16 cellular contexts compared by ENCODE assay signal in genomic region chr6:135141728-135142127, GRCh38. TPM values are rescaled to one million over a fixed set of nuclear protein-coding genes. Genes with fewer than 3 reads are reported as not detected.
DNase-seq lines count a peak whose midpoint lies in the region; ATAC-seq, FAIRE-seq and TF ChIP-seq lines count a peak whose summit lies in the region.
"Had no signal": no experiment of that assay in that cellular context is flagged by ENCODE, and none has a peak within 500 bp of the region (broad histone marks: within the 10 kb centered on the region; RNA-seq: fewer than 3 reads in every experiment).

No MANE protein-coding gene starts in this region.

- in situ Hi-C loops in HepG2 (cut with HindIII; ENCODE audit: extremely low pct_ligation_motif_present, low pct_unique_long_range_greater_than_20kb) = no loop called here

- H3K36me3 ChIP-seq in H1 (ENCODE audit: control insufficient read depth in 2 of 4, insufficient read depth in 4 of 4, low read length in 3 of 4) (no peaks in the 10 kb centered on the region), HepG2 (replicated peaks in 1 of 2; ENCODE audit: control insufficient read depth in 1 of 2, insufficient read depth in 2 of 2, low read length in 2 of 2) (no peaks in the 10 kb centered on the region)

- no peak for TF ChIP-seq EP300 in H1 (IDR thresholded peaks at IDR 0.05; ENCODE audit: borderline replicate concordance in 1 of 2, low read depth in 2 of 2, low read length in 2 of 2)
- TF ChIP-seq EP300 in HepG2 (IDR thresholded peaks at IDR 0.05; ENCODE audit: low read depth in 2 of 2, low read length in 2 of 2) = no peak
- no peak for TF ChIP-seq EP300 in HepG2 (CRISPR knock-in tag; IDR thresholded peaks at IDR 0.05; ENCODE audit: borderline replicate concordance)

- intact Hi-C loops in HepG2 (cut with micrococcal nuclease; ENCODE audit: unreplicated experiment) = no loop called here

- H2BK15ac ChIP-seq in H1 (ENCODE audit: low read length) = 0 out of 2 replicates have a peak overlapping the region, but pooled peaks have one; percentile 33

- no peaks in the 10 kb centered on the region for H3K79me1 ChIP-seq in H1 (ENCODE audit: low read depth, low read length)

- no peak overlapping the region for H4K5ac ChIP-seq in H1 (ENCODE audit: insufficient read length, low read depth, low read length)

- no peak overlapping the region for H3K9ac ChIP-seq in H1 (replicated peaks in 1 of 4; ENCODE audit: extremely low read depth in 1 of 4, low read depth in 3 of 4, low read length in 3 of 4)
- H3K9ac ChIP-seq in HepG2 (ENCODE audit: insufficient read depth, low read depth, low read length) = no peak overlapping the region
- H3K9ac ChIP-seq: parathyroid adenoma had no signal

- no peak overlapping the region for H3K4me2 ChIP-seq in H1 (ENCODE audit: insufficient read depth in 1 of 2, low read depth in 2 of 2, low read length in 2 of 2)
- H3K4me2 ChIP-seq in HepG2 (ENCODE audit: low read depth, low read length) = no peak overlapping the region
- H3K4me2 ChIP-seq: PC-9 had no signal

- H3K23me2 ChIP-seq in H1 (ENCODE audit: low read depth, low read length) = no peaks in the 10 kb centered on the region

- H3K9me3 ChIP-seq in H1 (ENCODE audit: insufficient read depth in 2 of 2, low read depth in 1 of 2, low read length in 1 of 2) (no peaks in the 10 kb centered on the region), HepG2 (ENCODE audit: low read length) (no peaks in the 10 kb centered on the region)

- TF ChIP-seq CTCF in H1 (IDR thresholded peaks at IDR 0.05; ENCODE audit: control extremely low read depth in 1 of 3, insufficient read depth in 1 of 3, low read depth in 1 of 3, low read length in 3 of 3) (no peak), HepG2 (CRISPR knock-in tag; IDR thresholded peaks at IDR 0.05) (no peak)

- H2BK120ac ChIP-seq in H1 (replicated peaks; ENCODE audit: low read depth, low read length) = no peak overlapping the region

- 0 out of 2 replicates have a peak overlapping the region, but pooled peaks have one; percentile 22 for H4K8ac ChIP-seq in H1 (ENCODE audit: extremely low read depth, insufficient read depth, low read length)

- no peak overlapping the region for H3K4ac ChIP-seq in H1 (replicated peaks; ENCODE audit: insufficient read length, low read depth, low read length)

- no peak overlapping the region for H3K18ac ChIP-seq in H1 (ENCODE audit: extremely low read depth, low read length)

- H3K27ac ChIP-seq in H1 (ENCODE audit: low read depth, low read length) (no peak overlapping the region), HepG2 (ENCODE audit: extremely low read length, insufficient read depth, low read length) (no peak overlapping the region)
- H3K27ac ChIP-seq: parathyroid adenoma, PC-9 had no signal

- no peak for TF ChIP-seq POLR2A in H1 (IDR thresholded peaks at IDR 0.05; ENCODE audit: control extremely low read depth in 1 of 2, low read depth in 2 of 2, low read length in 2 of 2)
- TF ChIP-seq POLR2A in HepG2 (IDR thresholded peaks at IDR 0.05; ENCODE audit: insufficient read depth in 1 of 2, low read depth in 2 of 2, low read length in 2 of 2) = no peak

- no peak overlapping the region for H2BK20ac ChIP-seq in H1 (ENCODE audit: low read length)

- H2BK12ac ChIP-seq in H1 (ENCODE audit: low read depth, low read length) = no peak overlapping the region

- H3K4me3 ChIP-seq in H1 (ENCODE audit: extremely low read depth in 1 of 4, insufficient read depth in 2 of 4, low read depth in 3 of 4, low read length in 4 of 4) = no peak overlapping the region
- no peak overlapping the region for H3K4me3 ChIP-seq in HepG2 (replicated peaks in 1 of 3; ENCODE audit: insufficient read depth in 1 of 3, low read depth in 2 of 3, low read length in 3 of 3)
- H3K4me3 ChIP-seq: PC-9 had no signal

- no peak overlapping the region for H2AK5ac ChIP-seq in H1 (ENCODE audit: low read depth, low read length)

- H3K14ac ChIP-seq in H1 (ENCODE audit: insufficient read length) = no peak overlapping the region

- no peak overlapping the region for H4K91ac ChIP-seq in H1 (replicated peaks; ENCODE audit: insufficient read length, low read length)

- FAIRE-seq in H1 (lab: Jason Lieb, UNC) (no peak), HepG2 (lab: Jason Lieb, UNC) (no peak)
- FAIRE-seq: colon, small intestine had no signal

- no peak overlapping the region for H3K56ac ChIP-seq in H1 (replicated peaks; ENCODE audit: insufficient read length, low read depth, low read length)

- H4K20me1 ChIP-seq in H1 (replicated peaks in 1 of 2; ENCODE audit: control insufficient read depth in 1 of 2, insufficient read depth in 2 of 2, low read length in 2 of 2) = no peaks in the 10 kb centered on the region
- no peaks in the 10 kb centered on the region for H4K20me1 ChIP-seq in HepG2 (ENCODE audit: insufficient read depth, low read length)

- POLR2A ChIA-PET in H1 (lab: Charles Lee; ENCODE audit: partially characterized antibody) = interaction anchor here (0.9 kb wide), 1 partner anchor 10 kb away, joined by 3 read pairs; no protein-coding TSS in a partner anchor
- POLR2A ChIA-PET in HepG2 (lab: Yijun Ruan, JAX) = no interaction called here

- H3K4me1 ChIP-seq in H1 (replicated peaks in 1 of 4; ENCODE audit: control insufficient read depth in 3 of 4, insufficient read depth in 4 of 4, low read length in 3 of 4) (peaks cover 3 to 7% (median 5%) of the 10 kb centered on the region in 4 experiments; a peak in 4 of 7 replicates), HepG2 (ENCODE audit: insufficient read depth, low read length) (no peaks in the 10 kb centered on the region)
- H3K4me1 ChIP-seq: parathyroid adenoma had no signal

- DNase-seq in H1 (ENCODE audit: low read depth in 1 of 2, low spot score in 2 of 2) = no peak
- no peak for DNase-seq in HepG2 (ENCODE audit: low spot score)
- no peak for DNase-seq in AG20443 (ENCODE audit: low spot score)
- DNase-seq in SW480 (ENCODE audit: low spot score) = no peak
- DNase-seq: CD4-positive, alpha-beta T cell; erythroblast; head of caudate nucleus; PC-9; small intestine had no signal

- H2AFZ ChIP-seq in H1 (ENCODE audit: low read length) (peak overlapping the region; percentile 81), HepG2 (ENCODE audit: low read length) (no peak overlapping the region)
- H2AFZ ChIP-seq: parathyroid adenoma, PC-9 had no signal

- H3K79me2 ChIP-seq in H1 (ENCODE audit: control insufficient read depth in 1 of 2, insufficient read depth in 2 of 2, low read length in 2 of 2) = no peaks in the 10 kb centered on the region
- no peaks in the 10 kb centered on the region for H3K79me2 ChIP-seq in HepG2 (ENCODE audit: insufficient read depth, low read length)
- H3K79me2 ChIP-seq: parathyroid adenoma had no signal

- H3K27me3 ChIP-seq in H1 (replicated peaks in 1 of 4; ENCODE audit: control insufficient read depth in 3 of 4, extremely low read depth in 1 of 4, insufficient read depth in 3 of 4, low read length in 3 of 4) (no peaks in the 10 kb centered on the region), HepG2 (ENCODE audit: control insufficient read depth in 1 of 2, insufficient read depth in 2 of 2, low read length in 2 of 2) (no peaks in the 10 kb centered on the region; a peak in 1 of 5 replicates)

- TF ChIP-seq RAD21 in H1 (IDR thresholded peaks at IDR 0.05 in 1 of 2, conservative IDR thresholded peaks at IDR 0.05 in 1 of 2; ENCODE audit: low read depth in 2 of 2, low read length in 2 of 2) = no peak
- TF ChIP-seq RAD21 in HepG2 (CRISPR knock-in tag; IDR thresholded peaks at IDR 0.05) = no peak

- no peak overlapping the region for H3K23ac ChIP-seq in H1 (ENCODE audit: insufficient read length)

- H2BK5ac ChIP-seq in H1 (ENCODE audit: low read depth, low read length) = no peak overlapping the region

- ATAC-seq in GM18517 (IDR thresholded peaks at IDR 0.05; ENCODE audit: unreplicated experiment) (peak; percentile 37), GM21447 (IDR thresholded peaks at IDR 0.05; ENCODE audit: unreplicated experiment) (peak; percentile 41), HG03460 (IDR thresholded peaks at IDR 0.05; ENCODE audit: unreplicated experiment) (peak; percentile 54), HepG2 (no peak), HG03442 (IDR thresholded peaks at IDR 0.05; ENCODE audit: unreplicated experiment) (no peak)
- ATAC-seq: activated CD4-positive, CD25-positive, alpha-beta regulatory T cell treated with anti-CD3 and anti-CD28 coated beads, Interleukin-2, amount 50 U/mL, for 24 hours had no signal

- CTCF ChIA-PET in H1 (lab: Charles Lee; ENCODE audit: partially characterized antibody) = interaction anchor here (0.7 to 6.8 kb wide), 12 partner anchors 9 to 298 kb away, joined by 3 to 78 read pairs (median 6); no protein-coding TSS in a partner anchor
- CTCF ChIA-PET in HepG2 (lab: Yijun Ruan, JAX; ENCODE audit: low intra/inter-chr PET ratio, low total read pairs) = no interaction called here

- no TSS peak for BruUV-seq in HepG2 (replicated peaks; lab: Mats Ljungman, UMichigan)

RNA-seq across cellular contexts. Expression of gene MYB, which starts 39.4 kb away (rescaled TPM):
- 7.6 and 9.2 TPM in 2 replicates for total RNA-seq in H1 (2021; fragmentation: NEBNext Ultra II Directional; extraction: Animal tissue kit (Norgen Biotek cat#: 25700))
- 4.0 TPM in 2 replicates for polyA plus RNA-seq in H1 (2011; rRNA removed)
- polyA plus RNA-seq in H1 (2011; cell fraction: cytosol; rRNA removed) = 3.6 TPM
- polyA plus RNA-seq in H1 (2011; cell fraction: nucleus; rRNA removed) = 5.0 TPM
- 4.9 to 7.6 TPM (median 7.0 TPM) in 4 replicates for polyA plus RNA-seq in H1 (2012, experiment 1 of 2)
- 0.24 TPM for polyA plus RNA-seq in H1 (2012, experiment 2 of 2)
- polyA plus RNA-seq in H1 (2013, experiment 1 of 2) = 2.8 TPM
- 3.0 TPM for polyA plus RNA-seq in H1 (2013, experiment 2 of 2)
- 7.8 and 8.9 TPM in 2 replicates for polyA minus RNA-seq in H1 (2011; rRNA and poly(A)+ RNA removed)
- 6.2 TPM for polyA minus RNA-seq in H1 (2011; cell fraction: cytosol; rRNA and poly(A)+ RNA removed)
- 24.7 TPM for polyA minus RNA-seq in H1 (2011; cell fraction: nucleus; rRNA and poly(A)+ RNA removed)
- 0.20 and 0.44 TPM in 2 replicates for total RNA-seq in HepG2 (2016; rRNA removed; fragmentation: Illumina TruSeq; extraction: Trizol)
- 0.44 TPM in 1 of 2 replicates, not detected in the other for total RNA-seq in HepG2 (2016; cell fraction: cytosol; rRNA removed; fragmentation: Illumina TruSeq; extraction: Trizol; ENCODE audit: low read depth)
- total RNA-seq in HepG2 (2016; cell fraction: insoluble cytoplasmic fraction; rRNA removed; fragmentation: Illumina TruSeq; extraction: Trizol) = 0.15 TPM in 2 replicates
- 0.09 TPM in 1 of 2 replicates, not detected in the other for total RNA-seq in HepG2 (2016; cell fraction: membrane; rRNA removed; fragmentation: Illumina TruSeq; extraction: Trizol)
- 0.31 and 0.40 TPM in 2 replicates for total RNA-seq in HepG2 (2016; cell fraction: nucleus; rRNA removed; fragmentation: Illumina TruSeq; extraction: Trizol)
- 0.04 TPM in 1 of 2 replicates, not detected in the other for polyA plus RNA-seq in HepG2 (2011; rRNA removed)
- polyA plus RNA-seq in HepG2 (2011; cell fraction: cytosol; rRNA removed) = 0.03 TPM in 1 of 2 replicates, not detected in the other
- not detected in 2 replicates for polyA plus RNA-seq in HepG2 (2011; cell fraction: nucleus; rRNA removed)
- 0.11 TPM in 1 of 2 replicates, not detected in the other for polyA plus RNA-seq in HepG2 (2012)
- 0.07 TPM in 1 of 2 replicates, not detected in the other for polyA plus RNA-seq in HepG2 (2016; cell fraction: cytosol; fragmentation: Illumina TruSeq; extraction: Trizol; ENCODE audit: low read depth)
- 0.15 and 0.20 TPM in 2 replicates for polyA plus RNA-seq in HepG2 (2016; cell fraction: insoluble cytoplasmic fraction; fragmentation: Illumina TruSeq; extraction: Trizol; ENCODE audit: low read depth)
- polyA plus RNA-seq in HepG2 (2016; cell fraction: membrane; fragmentation: Illumina TruSeq; extraction: Trizol; ENCODE audit: low read depth) = 0.08 TPM in 1 of 2 replicates, not detected in the other
- 0.25 and 0.31 TPM in 2 replicates for polyA plus RNA-seq in HepG2 (2016; cell fraction: nucleus; fragmentation: Illumina TruSeq; extraction: Trizol; ENCODE audit: insufficient read depth, low read depth)
- polyA minus RNA-seq in HepG2 (2011; rRNA and poly(A)+ RNA removed; ENCODE audit: low replicate concordance) = 2.4 TPM in 1 of 2 replicates, not detected in the other
- not detected in 2 replicates for polyA minus RNA-seq in HepG2 (2011; cell fraction: cytosol; rRNA and poly(A)+ RNA removed)
- not detected in 2 replicates for polyA minus RNA-seq in HepG2 (2011; cell fraction: nucleus; rRNA and poly(A)+ RNA removed)

Comparison
In these comparisons a context has a peak if more than half of its experiments do, and no peak if none do; other contexts are left out.
1. ATAC-seq: peak in GM18517 (single experiment), GM21447 (single experiment) and HG03460 (single experiment); none in HepG2 (single experiment) and HG03442 (single experiment).